In the genomic region with DNA sequence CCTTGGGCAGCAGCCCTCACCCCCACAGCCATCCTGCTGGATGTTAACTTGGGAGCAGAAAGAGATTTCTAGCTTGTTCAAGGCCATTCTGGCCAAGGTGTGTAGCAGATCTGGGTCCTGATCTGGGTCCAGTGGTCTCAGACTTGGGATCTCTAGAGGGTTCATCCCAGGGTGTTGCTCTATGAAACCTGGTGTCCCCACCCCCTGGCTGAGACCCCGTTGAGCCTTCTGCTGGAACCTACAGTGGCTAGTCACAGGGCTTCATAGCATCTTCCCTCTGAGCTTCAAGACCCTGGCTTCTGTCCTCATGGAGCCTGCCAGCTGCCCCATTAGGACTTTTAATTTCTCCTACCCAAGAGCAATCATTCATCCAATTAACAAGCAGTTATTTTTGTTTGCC, we compare ENCODE assay signal across 1 cellular context.
TF ChIP-seq lines count a peak whose summit lies in the region.

No MANE protein-coding gene starts in this region.

TF ChIP-seq in WTC11, 78 proteins besides CTCF, POLR2A, EP300 and RAD21 (continued from another document):
- TF ChIP-seq, protein P1, sequence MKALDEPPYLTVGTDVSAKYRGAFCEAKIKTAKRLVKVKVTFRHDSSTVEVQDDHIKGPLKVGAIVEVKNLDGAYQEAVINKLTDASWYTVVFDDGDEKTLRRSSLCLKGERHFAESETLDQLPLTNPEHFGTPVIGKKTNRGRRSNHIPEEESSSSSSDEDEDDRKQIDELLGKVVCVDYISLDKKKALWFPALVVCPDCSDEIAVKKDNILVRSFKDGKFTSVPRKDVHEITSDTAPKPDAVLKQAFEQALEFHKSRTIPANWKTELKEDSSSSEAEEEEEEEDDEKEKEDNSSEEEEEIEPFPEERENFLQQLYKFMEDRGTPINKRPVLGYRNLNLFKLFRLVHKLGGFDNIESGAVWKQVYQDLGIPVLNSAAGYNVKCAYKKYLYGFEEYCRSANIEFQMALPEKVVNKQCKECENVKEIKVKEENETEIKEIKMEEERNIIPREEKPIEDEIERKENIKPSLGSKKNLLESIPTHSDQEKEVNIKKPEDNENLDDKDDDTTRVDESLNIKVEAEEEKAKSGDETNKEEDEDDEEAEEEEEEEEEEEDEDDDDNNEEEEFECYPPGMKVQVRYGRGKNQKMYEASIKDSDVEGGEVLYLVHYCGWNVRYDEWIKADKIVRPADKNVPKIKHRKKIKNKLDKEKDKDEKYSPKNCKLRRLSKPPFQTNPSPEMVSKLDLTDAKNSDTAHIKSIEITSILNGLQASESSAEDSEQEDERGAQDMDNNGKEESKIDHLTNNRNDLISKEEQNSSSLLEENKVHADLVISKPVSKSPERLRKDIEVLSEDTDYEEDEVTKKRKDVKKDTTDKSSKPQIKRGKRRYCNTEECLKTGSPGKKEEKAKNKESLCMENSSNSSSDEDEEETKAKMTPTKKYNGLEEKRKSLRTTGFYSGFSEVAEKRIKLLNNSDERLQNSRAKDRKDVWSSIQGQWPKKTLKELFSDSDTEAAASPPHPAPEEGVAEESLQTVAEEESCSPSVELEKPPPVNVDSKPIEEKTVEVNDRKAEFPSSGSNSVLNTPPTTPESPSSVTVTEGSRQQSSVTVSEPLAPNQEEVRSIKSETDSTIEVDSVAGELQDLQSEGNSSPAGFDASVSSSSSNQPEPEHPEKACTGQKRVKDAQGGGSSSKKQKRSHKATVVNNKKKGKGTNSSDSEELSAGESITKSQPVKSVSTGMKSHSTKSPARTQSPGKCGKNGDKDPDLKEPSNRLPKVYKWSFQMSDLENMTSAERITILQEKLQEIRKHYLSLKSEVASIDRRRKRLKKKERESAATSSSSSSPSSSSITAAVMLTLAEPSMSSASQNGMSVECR (CRISPR knock-in tag; IDR thresholded peaks at IDR 0.05; ENCODE audit: borderline replicate concordance) = no peak
- TF ChIP-seq, protein P2, sequence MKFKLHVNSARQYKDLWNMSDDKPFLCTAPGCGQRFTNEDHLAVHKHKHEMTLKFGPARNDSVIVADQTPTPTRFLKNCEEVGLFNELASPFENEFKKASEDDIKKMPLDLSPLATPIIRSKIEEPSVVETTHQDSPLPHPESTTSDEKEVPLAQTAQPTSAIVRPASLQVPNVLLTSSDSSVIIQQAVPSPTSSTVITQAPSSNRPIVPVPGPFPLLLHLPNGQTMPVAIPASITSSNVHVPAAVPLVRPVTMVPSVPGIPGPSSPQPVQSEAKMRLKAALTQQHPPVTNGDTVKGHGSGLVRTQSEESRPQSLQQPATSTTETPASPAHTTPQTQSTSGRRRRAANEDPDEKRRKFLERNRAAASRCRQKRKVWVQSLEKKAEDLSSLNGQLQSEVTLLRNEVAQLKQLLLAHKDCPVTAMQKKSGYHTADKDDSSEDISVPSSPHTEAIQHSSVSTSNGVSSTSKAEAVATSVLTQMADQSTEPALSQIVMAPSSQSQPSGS (CRISPR knock-in tag; IDR thresholded peaks at IDR 0.05; ENCODE audit: borderline replicate concordance, low read depth) = no peak
- TF ChIP-seq, protein P3, sequence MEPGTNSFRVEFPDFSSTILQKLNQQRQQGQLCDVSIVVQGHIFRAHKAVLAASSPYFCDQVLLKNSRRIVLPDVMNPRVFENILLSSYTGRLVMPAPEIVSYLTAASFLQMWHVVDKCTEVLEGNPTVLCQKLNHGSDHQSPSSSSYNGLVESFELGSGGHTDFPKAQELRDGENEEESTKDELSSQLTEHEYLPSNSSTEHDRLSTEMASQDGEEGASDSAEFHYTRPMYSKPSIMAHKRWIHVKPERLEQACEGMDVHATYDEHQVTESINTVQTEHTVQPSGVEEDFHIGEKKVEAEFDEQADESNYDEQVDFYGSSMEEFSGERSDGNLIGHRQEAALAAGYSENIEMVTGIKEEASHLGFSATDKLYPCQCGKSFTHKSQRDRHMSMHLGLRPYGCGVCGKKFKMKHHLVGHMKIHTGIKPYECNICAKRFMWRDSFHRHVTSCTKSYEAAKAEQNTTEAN (CRISPR knock-in tag; IDR thresholded peaks at IDR 0.05) = no peak
- TF ChIP-seq ETV6 (CRISPR knock-in tag; IDR thresholded peaks at IDR 0.05) = no peak
- no peak for TF ChIP-seq ZNF416 (CRISPR knock-in tag; IDR thresholded peaks at IDR 0.05)
